Comparison of ENCODE assay signal across 9 cellular contexts in the genomic region with DNA sequence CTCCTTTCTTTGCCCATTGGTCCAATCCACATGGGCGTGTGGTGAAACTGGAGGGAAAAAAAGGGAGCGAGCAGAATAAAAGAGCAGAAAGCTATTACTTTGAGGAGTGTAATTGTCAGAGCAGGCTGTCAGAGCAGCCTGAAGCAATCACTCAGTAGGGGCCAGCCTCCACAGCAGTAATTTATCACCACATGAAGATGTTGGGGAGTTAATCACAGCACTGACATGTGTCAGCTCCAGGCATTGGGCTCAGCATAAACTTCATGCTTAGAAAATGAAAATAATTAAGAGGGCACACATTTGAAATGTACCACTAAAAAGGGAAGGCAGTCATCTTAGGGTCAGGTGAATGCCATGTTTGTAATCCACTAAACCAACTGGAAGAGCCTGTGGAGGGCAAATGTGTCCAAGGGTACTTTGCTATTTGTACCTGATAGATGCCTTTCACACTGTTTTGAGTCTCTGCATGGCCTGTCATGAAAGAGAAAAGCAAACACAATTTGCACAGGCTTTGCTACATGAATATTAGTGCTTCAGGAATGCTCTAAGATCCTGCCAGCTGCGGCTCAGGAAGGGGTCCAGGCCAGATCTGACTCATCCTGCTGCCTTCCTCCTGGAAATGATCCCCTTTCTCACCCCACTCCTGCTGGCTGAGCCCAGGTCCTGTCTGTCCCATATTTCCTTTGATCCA. TPM values are rescaled to one million over a fixed set of nuclear protein-coding genes. Genes with fewer than 3 reads are reported as not detected.
DNase-seq lines count a peak whose midpoint lies in the region; ATAC-seq and TF ChIP-seq lines count a peak whose summit lies in the region.
"Had no signal": no experiment of that assay in that cellular context is flagged by ENCODE, and none has a peak within 500 bp of the region (broad histone marks: within the 10 kb centered on the region; RNA-seq: fewer than 3 reads in every experiment).

No MANE protein-coding gene starts in this region.

- H3K27ac ChIP-seq in endodermal cell (ENCODE audit: low read depth, low read length) (no peak overlapping the region), psoas muscle (peak overlapping the region; percentile 73)

- TF ChIP-seq CTCF in endodermal cell (conservative IDR thresholded peaks at IDR 0.05) (no peak), psoas muscle (IDR thresholded peaks at IDR 0.05) (no peak)

- H3K27ac Mint-ChIP-seq in endodermal cell: no peak overlapping the region

- H3K27me3 Mint-ChIP-seq in endodermal cell (ENCODE audit: insufficient read depth): peaks cover 39% of the 10 kb centered on the region

- H3K36me3 Mint-ChIP-seq in endodermal cell (ENCODE audit: low read depth): no peaks in the 10 kb centered on the region

- peaks cover 21% of the 10 kb centered on the region for H3K4me1 Mint-ChIP-seq in endodermal cell

- no peak overlapping the region for H3K9ac ChIP-seq in endodermal cell (ENCODE audit: extremely low read depth, low read length, poor library complexity, severe bottlenecking)

- H3K36me3 ChIP-seq in endodermal cell (ENCODE audit: control insufficient read depth, insufficient read depth, low read length) (no peaks in the 10 kb centered on the region), psoas muscle (ENCODE audit: insufficient read depth in 1 of 2, low read depth in 1 of 2) (no peaks in the 10 kb centered on the region)

- intact Hi-C loops in psoas muscle (cut with DNase I): no loop called here

- no peaks in the 10 kb centered on the region for H3K9me3 ChIP-seq in endodermal cell (ENCODE audit: control insufficient read depth, low read length)
- no peaks in the 10 kb centered on the region for H3K9me3 ChIP-seq in psoas muscle

- H3K4me3 Mint-ChIP-seq in endodermal cell: no peak overlapping the region

- H3K4me1 ChIP-seq in endodermal cell (ENCODE audit: control insufficient read depth, insufficient read depth, low read length) (no peaks in the 10 kb centered on the region), psoas muscle (peaks cover 3% of the 10 kb centered on the region)

- peak; percentile 89 for DNase-seq in Daoy (ENCODE audit: low read depth)
- peak; percentile 17 for DNase-seq in NCI-H774 (lab: John Stamatoyannopoulos, UW)
- DNase-seq in endodermal cell: peak; percentile 74
- DNase-seq in psoas muscle: peak; percentile 60 to 72
- no peak for DNase-seq in stimulated activated CD4-positive, alpha-beta T cell treated with anti-CD3 and anti-CD28 coated beads, Interleukin-2, amount 100 ng/mL, for 48 hours
- DNase-seq: occipital lobe had no signal

- H3K4me3 ChIP-seq in endodermal cell (ENCODE audit: low read length): no peak overlapping the region
- H3K4me3 ChIP-seq in psoas muscle: peak overlapping the region; percentile 8

- no peak for ATAC-seq in psoas muscle
- ATAC-seq in GM21619 (IDR thresholded peaks at IDR 0.05; ENCODE audit: unreplicated experiment): no peak
- no peak for ATAC-seq in HG03196 (IDR thresholded peaks at IDR 0.05; ENCODE audit: unreplicated experiment)
- no peak for ATAC-seq in HG02970 (IDR thresholded peaks at IDR 0.05; ENCODE audit: low FRiP score, unreplicated experiment)

- WGBS in endodermal cell (ENCODE audit: insufficient coverage in 1 of 2, insufficient read length in 1 of 2), 2 experiments: 22 to 65% methylated on average over 1 to 3 of the region's 3 CpGs
- WGBS in psoas muscle, 3 donors: 53 to 56% (median 56%) methylated on average over 3 of the region's 3 CpGs

- no peaks in the 10 kb centered on the region for H3K9me3 Mint-ChIP-seq in endodermal cell

- H3K27me3 ChIP-seq in endodermal cell (ENCODE audit: control insufficient read depth, insufficient read depth, low read length, poor library complexity, severe bottlenecking) (peaks cover 30% of the 10 kb centered on the region), psoas muscle (ENCODE audit: insufficient read depth in 3 of 3, low read length in 2 of 3) (peaks cover 0 to 33% (median 14%) of the 10 kb centered on the region in 3 donors)

RNA-seq across cellular contexts. Expression of a gene that starts 2.9 kb away (rescaled TPM):
- total RNA-seq in Daoy (2014; rRNA removed; shearing (Covaris generic)): 4.5 and 6.9 TPM in 2 replicates
- total RNA-seq in endodermal cell (under 1 TPM; 0.15 to 0.71 TPM), psoas muscle (1 to 10 TPM; 4.8 to 8.3 (median 5.8) TPM)
- 0.89 TPM for polyA plus RNA-seq in endodermal cell (2013, experiment 1 of 2)
- polyA plus RNA-seq in endodermal cell (2013, experiment 2 of 2): 3.1 TPM
- polyA plus RNA-seq in psoas muscle: 1 to 10 TPM; 1.7 to 1.8 (median 1.8) TPM

Comparison
In these comparisons a context has a peak if more than half of its experiments do, and no peak if none do; other contexts are left out.
1. DNase-seq: peak in Daoy (single experiment), NCI-H774 (single experiment), endodermal cell (single experiment) and psoas muscle (2 of 2); none in stimulated activated CD4-positive, alpha-beta T cell treated with anti-CD3 and anti-CD28 coated beads, Interleukin-2, amount 100 ng/mL, for 48 hours (0 of 2).